In the genomic region with DNA sequence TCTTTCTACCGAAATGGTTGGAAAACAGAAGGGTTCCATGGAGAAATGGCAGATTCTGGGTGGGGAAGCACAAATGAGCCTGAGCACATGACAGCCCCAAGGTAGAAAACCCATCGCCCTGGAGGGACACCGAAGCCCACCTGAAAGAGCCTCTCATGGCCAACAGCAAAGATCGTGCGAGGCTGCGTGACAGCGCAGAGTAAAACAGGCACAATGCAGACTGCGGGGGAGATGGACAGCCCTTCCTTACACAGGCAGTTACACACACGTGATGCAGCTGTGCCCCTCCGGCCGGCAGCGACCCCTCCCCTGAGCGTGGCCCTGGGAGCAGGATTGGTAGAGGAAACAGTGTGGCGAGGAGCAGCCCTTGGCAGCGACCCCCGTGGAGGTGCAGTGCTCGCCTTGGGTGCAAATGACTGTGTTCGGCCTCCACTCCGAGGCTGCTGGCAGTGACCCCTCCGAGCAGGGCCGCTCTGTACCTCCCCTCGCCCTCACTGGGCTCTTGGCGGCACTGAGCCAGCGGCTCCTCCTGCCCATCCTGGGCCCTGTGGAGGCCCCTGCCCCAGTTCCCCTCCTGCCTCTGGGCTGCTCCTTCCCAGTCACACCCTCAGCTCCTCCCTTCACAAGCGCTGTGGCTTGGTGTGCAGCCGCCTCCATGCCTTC, we compare ENCODE assay signal across 16 cellular contexts.
DNase-seq lines count a peak whose midpoint lies in the region; ATAC-seq and TF ChIP-seq lines count a peak whose summit lies in the region.
"Had no signal": no experiment of that assay in that cellular context is flagged by ENCODE, and none has a peak within 500 bp of the region (broad histone marks: within the 10 kb centered on the region; RNA-seq: fewer than 3 reads in every experiment).

No MANE protein-coding gene starts in this region.

- no peak overlapping the region for H3K14ac ChIP-seq in IMR-90 (replicated peaks; ENCODE audit: low read depth, low read length)

- H3K36me3 Mint-ChIP-seq in stimulated activated effector memory CD8-positive, alpha-beta T cell treated with anti-CD3 and anti-CD28 coated beads, Interleukin-12 subunit alpha, Interleukin-12 subunit beta, amount 100 ng/mL, for 72 hours: no peaks in the 10 kb centered on the region

- H4K5ac ChIP-seq in IMR-90 (ENCODE audit: low read depth, low read length): no peak overlapping the region

- no peak for TF ChIP-seq POLR2A in IMR-90 (IDR thresholded peaks at IDR 0.05; ENCODE audit: low read depth, low read length)

- H2AFZ ChIP-seq in IMR-90 (replicated peaks; ENCODE audit: low read length, poor library complexity) (no peak overlapping the region), mammary epithelial cell (ENCODE audit: low read depth, low read length) (no peak overlapping the region)

- H2AK9ac ChIP-seq in IMR-90 (replicated peaks; ENCODE audit: low read depth, low read length, poor library complexity): no peak overlapping the region

- H3K9me3 ChIP-seq in IMR-90 (ENCODE audit: control insufficient read depth, insufficient read depth, low read length) (no peaks in the 10 kb centered on the region), mammary epithelial cell (replicated peaks; ENCODE audit: insufficient read depth, low read length) (no peaks in the 10 kb centered on the region)
- H3K9me3 ChIP-seq: Peyer's patch had no signal

- dilution Hi-C loops in IMR-90 (cut with HindIII; ENCODE audit: low sequenced_read_pairs, unreplicated experiment): no loop called here
- dilution Hi-C loops in mammary epithelial cell (cut with HindIII; ENCODE audit: low sequenced_read_pairs): no loop called here

- H4K8ac ChIP-seq in IMR-90 (ENCODE audit: low read depth in 2 of 2, low read length in 2 of 2): no peak overlapping the region

- no peak overlapping the region for H2BK15ac ChIP-seq in IMR-90 (ENCODE audit: low read depth, low read length)

- BruUV-seq in IMR-90 (replicated peaks; lab: Mats Ljungman, UMichigan): no TSS peak
- BruUV-seq in mammary epithelial cell (replicated peaks; lab: Mats Ljungman, UMichigan): no TSS peak

- no peak overlapping the region for H3K23ac ChIP-seq in IMR-90 (ENCODE audit: low read depth, low read length)

- H3K4ac ChIP-seq in IMR-90 (ENCODE audit: low read depth, low read length): no peak overlapping the region

- no peak for DNase-seq in IMR-90
- DNase-seq in activated CD8-positive, alpha-beta memory T cell treated with anti-CD3 and anti-CD28 coated beads, Interleukin-2, amount 50 U/mL, for 48 hours: peak; percentile 40
- DNase-seq in mesenteric fat pad (ENCODE audit: low spot score): peak; percentile 67
- no peak for DNase-seq in stimulated activated effector memory CD8-positive, alpha-beta T cell treated with anti-CD3 and anti-CD28 coated beads, Interleukin-12 subunit alpha, Interleukin-12 subunit beta, amount 100 ng/mL, for 72 hours (ENCODE audit: low spot score in 2 of 2)
- DNase-seq in NCI-H69 (lab: John Stamatoyannopoulos, UW): no peak
- no peak for DNase-seq in mammary epithelial cell
- DNase-seq: CD4-positive, alpha-beta T cell; DMS53; HCEC 1CT; NCI-H1048; NCI-H2081 treated with DMSO at 0.1 percent for 48 hours; NCI-H510A; Peyer's patch had no signal

- no peaks in the 10 kb centered on the region; a peak in 2 of 4 replicates for H3K79me1 ChIP-seq in IMR-90 (ENCODE audit: low read depth in 1 of 2, low read length in 2 of 2)

- no peak for TF ChIP-seq CTCF in IMR-90 (conservative IDR thresholded peaks at IDR 0.05; ENCODE audit: low read depth, low read length)
- no peak for TF ChIP-seq CTCF in mammary epithelial cell (conservative IDR thresholded peaks at IDR 0.05 in 1 of 2, IDR thresholded peaks at IDR 0.05 in 1 of 2; ENCODE audit: extremely low read depth in 1 of 2, insufficient read depth in 1 of 2, low read depth in 1 of 2, low read length in 2 of 2)

- peaks cover 8% of the 10 kb centered on the region for H3K4me1 ChIP-seq in IMR-90 (ENCODE audit: control insufficient read depth, insufficient read depth, low read length)
- H3K4me1 ChIP-seq in mammary epithelial cell (ENCODE audit: insufficient read depth, low read length): peaks cover 16% of the 10 kb centered on the region
- H3K4me1 ChIP-seq: Peyer's patch had no signal

- H3K79me2 ChIP-seq in mammary epithelial cell (ENCODE audit: insufficient read depth, low read length): no peaks in the 10 kb centered on the region

- H4K20me1 ChIP-seq in IMR-90 (ENCODE audit: insufficient read depth, low read length): no peaks in the 10 kb centered on the region
- H4K20me1 ChIP-seq in mammary epithelial cell (ENCODE audit: insufficient read depth, low read length): no peaks in the 10 kb centered on the region

- H3K4me1 Mint-ChIP-seq in stimulated activated effector memory CD8-positive, alpha-beta T cell treated with anti-CD3 and anti-CD28 coated beads, Interleukin-12 subunit alpha, Interleukin-12 subunit beta, amount 100 ng/mL, for 72 hours: no peaks in the 10 kb centered on the region

- peak overlapping the region; percentile 10; the same call in 1 of the 2 replicates for H2BK120ac ChIP-seq in IMR-90 (ENCODE audit: low read depth, low read length)

- H4K91ac ChIP-seq in IMR-90 (ENCODE audit: insufficient read depth, low read depth, low read length): peak overlapping the region; percentile 1; the same call in 1 of the 2 replicates

- H3K4me2 ChIP-seq in IMR-90 (ENCODE audit: low read depth, low read length) (no peak overlapping the region), mammary epithelial cell (ENCODE audit: insufficient read depth, low read depth, low read length) (no peak overlapping the region)
- H3K4me2 ChIP-seq: KMS-11 had no signal

- intact Hi-C loops in IMR-90 (cut with micrococcal nuclease) (no loop called here), mammary epithelial cell (cut with micrococcal nuclease) (no loop called here)

- no peak overlapping the region for H3K4me3 Mint-ChIP-seq in stimulated activated effector memory CD8-positive, alpha-beta T cell treated with anti-CD3 and anti-CD28 coated beads, Interleukin-12 subunit alpha, Interleukin-12 subunit beta, amount 100 ng/mL, for 72 hours
- H3K4me3 Mint-ChIP-seq: CD4-positive, alpha-beta T cell had no signal

- in situ Hi-C loops in IMR-90 (cut with MboI; ENCODE audit: low sequenced_read_pairs): no loop called here
- in situ Hi-C loops in mammary epithelial cell (cut with MboI; ENCODE audit: low sequenced_read_pairs in 2 of 2): no loop called here

- H3K9ac ChIP-seq in IMR-90 (ENCODE audit: low read depth, low read length) (no peak overlapping the region), mammary epithelial cell (ENCODE audit: insufficient read depth, low read length) (no peak overlapping the region)
- H3K9ac ChIP-seq: KMS-11 had no signal

- 85% methylated on average over 5 of the region's 26 CpGs; no CpG with 5 or more reads in 1 of the 2 experiments for WGBS in IMR-90 (ENCODE audit: extremely low coverage in 2 of 2, insufficient read length in 1 of 2), 2 experiments
- WGBS in mammary epithelial cell (ENCODE audit: low coverage, missing lambda C conversion rate): 91% methylated on average over 15 of the region's 26 CpGs

- ATAC-seq in IMR-90 (ENCODE audit: low read depth) (no peak), HG03520 (IDR thresholded peaks at IDR 0.05; ENCODE audit: unreplicated experiment) (no peak)
- peak; percentile 14 for ATAC-seq in stimulated activated effector memory CD8-positive, alpha-beta T cell treated with anti-CD3 and anti-CD28 coated beads, Interleukin-12 subunit alpha, Interleukin-12 subunit beta, amount 100 ng/mL, for 72 hours
- ATAC-seq: Right ventricle myocardium inferior had no signal

- no peak for TF ChIP-seq RAD21 in IMR-90 (IDR thresholded peaks at IDR 0.05; ENCODE audit: low read length)

- H3K18ac ChIP-seq in IMR-90 (ENCODE audit: low read depth, low read length): no peak overlapping the region

- peak overlapping the region; percentile 51; the same call in 1 of the 2 replicates for H2AK5ac ChIP-seq in IMR-90 (ENCODE audit: low read depth, low read length)

- H3K27me3 ChIP-seq in IMR-90 (ENCODE audit: control insufficient read depth, insufficient read depth, low read length) (no peaks in the 10 kb centered on the region), mammary epithelial cell (ENCODE audit: insufficient read depth, low read length) (no peaks in the 10 kb centered on the region)
- H3K27me3 ChIP-seq: Peyer's patch had no signal

- CTCF ChIA-PET in IMR-90 (lab: Yijun Ruan, JAX): interaction anchor here (0.6 kb wide), 1 partner anchor 296 kb away, joined by 3 read pairs; no protein-coding TSS in a partner anchor
- CTCF ChIA-PET in mammary epithelial cell (lab: Charles Lee; ENCODE audit: low non-redundant PET): no interaction called here

- no peak overlapping the region for H3K4me3 ChIP-seq in IMR-90 (ENCODE audit: insufficient read depth, low read depth, low read length)
- H3K4me3 ChIP-seq in mammary epithelial cell (replicated peaks in 1 of 3; ENCODE audit: insufficient read depth in 1 of 3, low read depth in 2 of 3, low read length in 3 of 3): no peak overlapping the region
- H3K4me3 ChIP-seq: Peyer's patch had no signal

- H3K27ac ChIP-seq in IMR-90 (ENCODE audit: insufficient read depth, low read length): no peak overlapping the region
- no peak overlapping the region for H3K27ac ChIP-seq in mammary epithelial cell (ENCODE audit: insufficient read depth, low read depth, low read length)
- H3K27ac ChIP-seq: KMS-11, Peyer's patch had no signal

- H2BK20ac ChIP-seq in IMR-90 (ENCODE audit: low read depth, low read length): 0 out of 2 replicates have a peak overlapping the region, but pooled peaks have one; percentile 46

- H3K27ac Mint-ChIP-seq in stimulated activated effector memory CD8-positive, alpha-beta T cell treated with anti-CD3 and anti-CD28 coated beads, Interleukin-12 subunit alpha, Interleukin-12 subunit beta, amount 100 ng/mL, for 72 hours: no peak overlapping the region
- H3K27ac Mint-ChIP-seq: CD4-positive, alpha-beta T cell had no signal

- H3K36me3 ChIP-seq in IMR-90 (ENCODE audit: control insufficient read depth, insufficient read depth, low read length) (no peaks in the 10 kb centered on the region), mammary epithelial cell (ENCODE audit: insufficient read depth, low read length) (no peaks in the 10 kb centered on the region)
- H3K36me3 ChIP-seq: Peyer's patch had no signal

- H3K56ac ChIP-seq in IMR-90 (ENCODE audit: extremely low read depth, insufficient read depth, low read length): no peak overlapping the region

- POLR2A ChIA-PET in IMR-90 (lab: Charles Lee; ENCODE audit: unreplicated experiment): no interaction called here

- no peaks in the 10 kb centered on the region for H3K9me3 Mint-ChIP-seq in stimulated activated effector memory CD8-positive, alpha-beta T cell treated with anti-CD3 and anti-CD28 coated beads, Interleukin-12 subunit alpha, Interleukin-12 subunit beta, amount 100 ng/mL, for 72 hours
- H3K9me3 Mint-ChIP-seq: CD4-positive, alpha-beta T cell had no signal

- H2BK5ac ChIP-seq in IMR-90 (ENCODE audit: low read depth, low read length, poor library complexity, severe bottlenecking): no peak overlapping the region

- H3K9me1 ChIP-seq in IMR-90 (ENCODE audit: insufficient read depth, low read length): peaks cover 21% of the 10 kb centered on the region

TF ChIP-seq in IMR-90, 13 proteins besides CTCF, POLR2A, EP300 and RAD21 (continues in another document):
- TF ChIP-seq RFX5 (IDR thresholded peaks at IDR 0.05; ENCODE audit: low read depth, low read length): no peak
- no peak for TF ChIP-seq FOS (IDR thresholded peaks at IDR 0.05; ENCODE audit: low read depth, low read length)
- no peak for TF ChIP-seq BHLHE40 (IDR thresholded peaks at IDR 0.05; ENCODE audit: low read depth, low read length)

Comparison
In these comparisons a context has a peak if more than half of its experiments do, and no peak if none do; other contexts are left out.
1. DNase-seq: peak in activated CD8-positive, alpha-beta memory T cell treated with anti-CD3 and anti-CD28 coated beads, Interleukin-2, amount 50 U/mL, for 48 hours (single experiment) and mesenteric fat pad (single experiment); none in IMR-90 (single experiment), stimulated activated effector memory CD8-positive, alpha-beta T cell treated with anti-CD3 and anti-CD28 coated beads, Interleukin-12 subunit alpha, Interleukin-12 subunit beta, amount 100 ng/mL, for 72 hours (0 of 2), NCI-H69 (single experiment) and mammary epithelial cell (single experiment).